Comparison of ENCODE assay signal across 12 cellular contexts in the genomic region with DNA sequence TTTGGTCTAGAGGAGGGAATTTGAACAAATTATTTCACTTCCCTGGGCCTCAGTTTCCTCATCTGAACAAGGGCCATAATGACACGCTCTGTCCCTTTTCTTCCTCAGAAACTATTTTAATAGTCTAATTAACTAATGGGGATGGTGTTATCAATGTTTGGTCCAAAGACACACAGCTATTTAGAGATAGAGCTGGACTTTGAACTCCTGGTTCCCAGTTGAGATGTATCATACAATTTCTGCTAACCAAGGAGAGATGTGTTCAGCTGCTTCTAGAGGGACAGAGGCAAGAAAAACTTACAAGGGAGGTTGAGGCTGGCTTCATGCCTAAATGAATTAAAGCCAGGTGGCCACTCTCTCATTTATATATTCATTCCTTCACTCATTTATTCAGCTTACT.
A peak's percentile ranks its signal among the peaks of the same experiment; 100 is the strongest.
DNase-seq lines count a peak whose midpoint lies in the region; ATAC-seq and TF ChIP-seq lines count a peak whose summit lies in the region.
"Had no signal": no experiment of that assay in that cellular context is flagged by ENCODE, and none has a peak within 500 bp of the region (broad histone marks: within the 10 kb centered on the region; RNA-seq: fewer than 3 reads in every experiment).

No MANE protein-coding gene starts in this region.

- H3K27ac Mint-ChIP-seq in activated CD4-positive, alpha-beta memory T cell treated with anti-CD3 and anti-CD28 coated beads for 36 hours: no peak overlapping the region
- H3K27ac Mint-ChIP-seq: activated naive CD8-positive, alpha-beta T cell; activated T-helper 17 cell treated with anti-CD3 and anti-CD28 coated beads, Interleukin-2, amount 50 U/mL, for 72 hours; CD14-positive monocyte had no signal

- H3K4me3 ChIP-seq in GM23248: no peak overlapping the region
- H3K4me3 ChIP-seq in PC-3 (ENCODE audit: low read length): no peak overlapping the region
- no peak overlapping the region for H3K4me3 ChIP-seq in sigmoid colon
- no peak overlapping the region for H3K4me3 ChIP-seq in PC-9

- H3K27ac ChIP-seq in GM23248: no peak overlapping the region
- no peak overlapping the region for H3K27ac ChIP-seq in PC-3 (ENCODE audit: low read length)
- peak overlapping the region; percentile 77 to 84 (median 79) for H3K27ac ChIP-seq in sigmoid colon
- no peak overlapping the region for H3K27ac ChIP-seq in PC-9

- 93 to 100% methylated on average over 1 of the region's 1 CpG for WGBS in GM23248 (ENCODE audit: low coverage in 1 of 2, low lambda C conversion rate in 2 of 2, missing lambda C conversion rate in 2 of 2), 2 experiments
- 86 to 92% methylated on average over 1 of the region's 1 CpG for WGBS in sigmoid colon, 2 donors

- H3K4me1 Mint-ChIP-seq in activated CD4-positive, alpha-beta memory T cell treated with anti-CD3 and anti-CD28 coated beads for 36 hours (ENCODE audit: low read depth): peaks cover 4% of the 10 kb centered on the region

- no peaks in the 10 kb centered on the region for H3K27me3 ChIP-seq in GM23248 (replicated peaks; ENCODE audit: insufficient read depth)
- H3K27me3 ChIP-seq in PC-3 (ENCODE audit: low read length): peaks cover 6% of the 10 kb centered on the region; the same call in 1 of the 2 replicates
- H3K27me3 ChIP-seq in sigmoid colon: no peaks in the 10 kb centered on the region
- H3K27me3 ChIP-seq in PC-9 (ENCODE audit: insufficient read depth, low read depth): no peaks in the 10 kb centered on the region

- CTCF ChIA-PET in PC-3 (lab: Charles Lee) (interaction anchor here (0.8 to 1.9 kb wide), 6 partner anchors 17 to 201 kb away, joined by 3 to 9 read pairs (median 6); a partner anchor contains a TSS), PC-9 (lab: Charles Lee) (interaction anchor here (0.6 to 1.0 kb wide), 3 partner anchors 34 to 132 kb away, joined by 4 to 11 read pairs (median 5); a partner anchor contains a TSS)
- CTCF ChIA-PET in activated CD4-positive, alpha-beta memory T cell treated with anti-CD3 and anti-CD28 coated beads for 36 hours (lab: Charles Lee): interaction anchor here (0.8 to 5.7 kb wide), 39 partner anchors 8 to 1392 kb away, joined by 3 to 95 read pairs (median 6); a partner anchor contains a TSS

- no peak for TF ChIP-seq EP300 in sigmoid colon (IDR thresholded peaks at IDR 0.05)

- H3K4me1 ChIP-seq in GM23248 (ENCODE audit: insufficient read depth): peaks cover 3% of the 10 kb centered on the region; the same call in 1 of the 2 replicates
- H3K4me1 ChIP-seq in PC-3 (ENCODE audit: insufficient read depth, low read length): peaks cover 8% of the 10 kb centered on the region
- H3K4me1 ChIP-seq in sigmoid colon: peaks cover 0 to 18% (median 7%) of the 10 kb centered on the region in 4 donors
- H3K4me1 ChIP-seq in PC-9 (replicated peaks; ENCODE audit: insufficient read depth): no peaks in the 10 kb centered on the region

- intact Hi-C loops in PC-3 (cut with micrococcal nuclease): loop anchor here (1.0 to 2.0 kb wide), 3 partner anchors 45 to 133 kb away; no protein-coding TSS in a partner anchor
- intact Hi-C loops in left colon (cut with DNase I, micrococcal nuclease): no loop called here
- intact Hi-C loops in sigmoid colon (cut with DNase I): loop anchor here (2.0 kb wide), 2 partner anchors 45 to 133 kb away; no protein-coding TSS in a partner anchor
- intact Hi-C loops in sciatic nerve (cut with DNase I): no loop called here
- intact Hi-C loops in PC-9 (cut with micrococcal nuclease; ENCODE audit: unreplicated experiment): loop anchor here (2.0 to 5.0 kb wide), 3 partner anchors 91 to 1027 kb away; a partner anchor contains a TSS
- intact Hi-C loops in activated CD4-positive, alpha-beta memory T cell treated with anti-CD3 and anti-CD28 coated beads for 36 hours (cut with micrococcal nuclease): loop anchor here (2.0 kb wide), 1 partner anchor 45 kb away; no protein-coding TSS in a partner anchor

- DNase-seq in GM23248 (no peak), PC-3 (no peak), left colon (no peak), sigmoid colon (no peak), sciatic nerve (ENCODE audit: low spot score) (no peak), PC-9 (no peak), NCI-H2171 (lab: John Stamatoyannopoulos, UW) (no peak)
- DNase-seq in activated CD4-positive, alpha-beta memory T cell treated with anti-CD3 and anti-CD28 coated beads for 36 hours: no peak

- H3K36me3 ChIP-seq in GM23248 (ENCODE audit: low read depth) (no peaks in the 10 kb centered on the region), PC-3 (ENCODE audit: low read depth, low read length) (no peaks in the 10 kb centered on the region), sigmoid colon (no peaks in the 10 kb centered on the region), PC-9 (ENCODE audit: low read depth) (no peaks in the 10 kb centered on the region)
- H3K36me3 ChIP-seq: left ventricle myocardium inferior had no signal

- H3K9me2 ChIP-seq in GM23248 (ENCODE audit: insufficient read depth) (no peaks in the 10 kb centered on the region), PC-3 (replicated peaks; ENCODE audit: low read length) (no peaks in the 10 kb centered on the region), PC-9 (ENCODE audit: insufficient read depth) (no peaks in the 10 kb centered on the region)

- H3K9me3 ChIP-seq in GM23248 (ENCODE audit: low read depth) (no peaks in the 10 kb centered on the region), PC-3 (ENCODE audit: low read length) (no peaks in the 10 kb centered on the region), sigmoid colon (no peaks in the 10 kb centered on the region), PC-9 (ENCODE audit: insufficient read depth, low read depth) (no peaks in the 10 kb centered on the region)
- H3K9me3 ChIP-seq: left ventricle myocardium inferior had no signal

- H3K9me3 Mint-ChIP-seq in activated CD4-positive, alpha-beta memory T cell treated with anti-CD3 and anti-CD28 coated beads for 36 hours: no peaks in the 10 kb centered on the region
- H3K9me3 Mint-ChIP-seq: activated T-helper 17 cell treated with anti-CD3 and anti-CD28 coated beads, Interleukin-2, amount 50 U/mL, for 72 hours; CD14-positive monocyte had no signal

- no peak overlapping the region for H3K9ac ChIP-seq in GM23248
- H3K9ac ChIP-seq in PC-3 (ENCODE audit: low read length): no peak overlapping the region

- in situ Hi-C loops in GM23248 (cut with MboI): no loop called here

- H4K20me1 ChIP-seq in GM23248 (ENCODE audit: insufficient read depth) (no peaks in the 10 kb centered on the region), PC-3 (ENCODE audit: low read length) (no peaks in the 10 kb centered on the region), PC-9 (ENCODE audit: insufficient read depth) (no peaks in the 10 kb centered on the region)

- H3K4me3 Mint-ChIP-seq in activated CD4-positive, alpha-beta memory T cell treated with anti-CD3 and anti-CD28 coated beads for 36 hours: no peak overlapping the region
- H3K4me3 Mint-ChIP-seq: activated naive CD8-positive, alpha-beta T cell; activated T-helper 17 cell treated with anti-CD3 and anti-CD28 coated beads, Interleukin-2, amount 50 U/mL, for 72 hours had no signal

- H3K4me2 ChIP-seq in GM23248 (ENCODE audit: unreplicated experiment) (peak overlapping the region; percentile 73), PC-3 (ENCODE audit: low read length) (0 out of 2 replicates have a peak overlapping the region, but pooled peaks have one; percentile 66), PC-9 (no peak overlapping the region)

- ATAC-seq in PC-3: no peak
- peak; percentile 50 for ATAC-seq in left colon
- ATAC-seq in sciatic nerve: no peak

- no peaks in the 10 kb centered on the region for H3K79me2 ChIP-seq in GM23248 (ENCODE audit: insufficient read depth)
- H3K79me2 ChIP-seq in PC-3 (ENCODE audit: low read length): no peaks in the 10 kb centered on the region
- no peaks in the 10 kb centered on the region for H3K79me2 ChIP-seq in PC-9 (ENCODE audit: low read depth)

- H3K27me3 Mint-ChIP-seq in activated CD4-positive, alpha-beta memory T cell treated with anti-CD3 and anti-CD28 coated beads for 36 hours: peaks cover 6% of the 10 kb centered on the region

- POLR2A ChIA-PET in PC-3 (lab: Charles Lee; ENCODE audit: unreplicated experiment) (no interaction called here), PC-9 (lab: Charles Lee; ENCODE audit: unreplicated experiment) (no interaction called here)
- POLR2A ChIA-PET in activated CD4-positive, alpha-beta memory T cell treated with anti-CD3 and anti-CD28 coated beads for 36 hours (lab: Charles Lee): no interaction called here

- no peak overlapping the region for H2AFZ ChIP-seq in GM23248
- H2AFZ ChIP-seq in PC-3 (ENCODE audit: low read length): no peak overlapping the region
- no peak overlapping the region for H2AFZ ChIP-seq in PC-9

- TF ChIP-seq POLR2A in sigmoid colon (IDR thresholded peaks at IDR 0.05): no peak

- no peaks in the 10 kb centered on the region for H3K36me3 Mint-ChIP-seq in activated CD4-positive, alpha-beta memory T cell treated with anti-CD3 and anti-CD28 coated beads for 36 hours
- H3K36me3 Mint-ChIP-seq: activated naive CD8-positive, alpha-beta T cell; CD14-positive monocyte had no signal

- BruUV-seq in PC-3 (replicated peaks; lab: Mats Ljungman, UMichigan): no TSS peak
- no TSS peak for BruUV-seq in PC-9 (replicated peaks; lab: Mats Ljungman, UMichigan)

- H3F3A ChIP-seq in GM23248 (ENCODE audit: insufficient read depth) (no peaks in the 10 kb centered on the region), PC-3 (ENCODE audit: low read length, unreplicated experiment) (no peaks in the 10 kb centered on the region), PC-9 (ENCODE audit: insufficient read depth, low read depth) (no peaks in the 10 kb centered on the region)

- no peak for TF ChIP-seq CTCF in PC-3 (conservative IDR thresholded peaks at IDR 0.05; ENCODE audit: low read depth, low read length)
- no peak for TF ChIP-seq CTCF in sigmoid colon (IDR thresholded peaks at IDR 0.05)
- TF ChIP-seq CTCF in PC-9 (conservative IDR thresholded peaks at IDR 0.05): no peak

Comparison
In these comparisons a context has a peak if more than half of its experiments do, and no peak if none do; other contexts are left out.
1. H3K27ac ChIP-seq: peak in sigmoid colon (4 of 4); none in GM23248 (single experiment), PC-3 (single experiment) and PC-9 (single experiment).
2. intact Hi-C loops: an anchor here in PC-3 (1.0 to 2.0 kb wide), sigmoid colon (2.0 kb wide), PC-9 (2.0 to 5.0 kb wide) and activated CD4-positive, alpha-beta memory T cell treated with anti-CD3 and anti-CD28 coated beads for 36 hours (2.0 kb wide); none called in left colon and sciatic nerve.